ENCODE assay signal across 2 cellular contexts in the genomic region with DNA sequence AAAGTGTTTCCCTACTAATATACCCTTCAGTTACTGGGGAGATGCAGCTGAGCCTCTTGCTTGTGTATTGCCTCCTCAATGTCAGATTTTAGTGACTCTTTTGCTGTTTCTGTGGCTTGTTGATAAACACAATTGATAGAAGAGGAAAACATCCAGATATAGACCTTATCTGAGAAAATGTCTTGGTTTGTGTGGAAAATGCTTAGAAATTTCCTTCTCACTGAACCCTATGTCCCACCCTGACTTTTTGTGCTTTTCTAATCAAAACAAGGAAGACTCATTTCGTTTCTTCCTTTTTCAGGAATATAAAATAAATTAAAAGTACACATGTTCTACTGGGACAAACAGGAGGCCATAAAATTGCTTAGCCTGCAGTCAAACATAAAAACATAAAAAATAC.
A peak's percentile ranks its signal among the peaks of the same experiment; 100 is the strongest.
TF ChIP-seq lines count a peak whose summit lies in the region.

No MANE protein-coding gene starts in this region.

TF ChIP-seq in liver, 16 proteins besides CTCF, POLR2A, EP300 and RAD21:
- TF ChIP-seq, protein P1, sequence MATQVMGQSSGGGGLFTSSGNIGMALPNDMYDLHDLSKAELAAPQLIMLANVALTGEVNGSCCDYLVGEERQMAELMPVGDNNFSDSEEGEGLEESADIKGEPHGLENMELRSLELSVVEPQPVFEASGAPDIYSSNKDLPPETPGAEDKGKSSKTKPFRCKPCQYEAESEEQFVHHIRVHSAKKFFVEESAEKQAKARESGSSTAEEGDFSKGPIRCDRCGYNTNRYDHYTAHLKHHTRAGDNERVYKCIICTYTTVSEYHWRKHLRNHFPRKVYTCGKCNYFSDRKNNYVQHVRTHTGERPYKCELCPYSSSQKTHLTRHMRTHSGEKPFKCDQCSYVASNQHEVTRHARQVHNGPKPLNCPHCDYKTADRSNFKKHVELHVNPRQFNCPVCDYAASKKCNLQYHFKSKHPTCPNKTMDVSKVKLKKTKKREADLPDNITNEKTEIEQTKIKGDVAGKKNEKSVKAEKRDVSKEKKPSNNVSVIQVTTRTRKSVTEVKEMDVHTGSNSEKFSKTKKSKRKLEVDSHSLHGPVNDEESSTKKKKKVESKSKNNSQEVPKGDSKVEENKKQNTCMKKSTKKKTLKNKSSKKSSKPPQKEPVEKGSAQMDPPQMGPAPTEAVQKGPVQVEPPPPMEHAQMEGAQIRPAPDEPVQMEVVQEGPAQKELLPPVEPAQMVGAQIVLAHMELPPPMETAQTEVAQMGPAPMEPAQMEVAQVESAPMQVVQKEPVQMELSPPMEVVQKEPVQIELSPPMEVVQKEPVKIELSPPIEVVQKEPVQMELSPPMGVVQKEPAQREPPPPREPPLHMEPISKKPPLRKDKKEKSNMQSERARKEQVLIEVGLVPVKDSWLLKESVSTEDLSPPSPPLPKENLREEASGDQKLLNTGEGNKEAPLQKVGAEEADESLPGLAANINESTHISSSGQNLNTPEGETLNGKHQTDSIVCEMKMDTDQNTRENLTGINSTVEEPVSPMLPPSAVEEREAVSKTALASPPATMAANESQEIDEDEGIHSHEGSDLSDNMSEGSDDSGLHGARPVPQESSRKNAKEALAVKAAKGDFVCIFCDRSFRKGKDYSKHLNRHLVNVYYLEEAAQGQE (IDR thresholded peaks at IDR 0.05): no peak
- TF ChIP-seq SP1 (IDR thresholded peaks at IDR 0.05) (no peak), NR2F2 (IDR thresholded peaks at IDR 0.05) (peak; percentile 65)
TF ChIP-seq in liver: peak in this region for 1.

TF ChIP-seq in HepG2, 621 proteins besides CTCF, POLR2A, EP300 and RAD21 (continued from another document):
- TF ChIP-seq, protein P2, sequence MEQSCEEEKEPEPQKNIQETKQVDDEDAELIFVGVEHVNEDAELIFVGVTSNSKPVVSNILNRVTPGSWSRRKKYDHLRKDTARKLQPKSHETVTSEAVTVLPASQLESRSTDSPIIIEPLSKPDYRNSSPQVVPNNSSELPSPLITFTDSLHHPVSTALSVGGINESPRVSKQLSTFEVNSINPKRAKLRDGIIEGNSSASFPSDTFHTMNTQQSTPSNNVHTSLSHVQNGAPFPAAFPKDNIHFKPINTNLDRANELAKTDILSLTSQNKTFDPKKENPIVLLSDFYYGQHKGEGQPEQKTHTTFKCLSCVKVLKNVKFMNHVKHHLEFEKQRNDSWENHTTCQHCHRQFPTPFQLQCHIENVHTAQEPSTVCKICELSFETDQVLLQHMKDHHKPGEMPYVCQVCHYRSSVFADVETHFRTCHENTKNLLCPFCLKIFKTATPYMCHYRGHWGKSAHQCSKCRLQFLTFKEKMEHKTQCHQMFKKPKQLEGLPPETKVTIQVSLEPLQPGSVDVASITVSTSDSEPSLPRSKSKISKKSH (CRISPR knock-in tag; IDR thresholded peaks at IDR 0.05; ENCODE audit: borderline replicate concordance): no peak
